Comparison of ENCODE assay signal across 11 cellular contexts in genomic region chr3:42053476-42053875, GRCh38. TPM values are rescaled to one million over a fixed set of nuclear protein-coding genes. Genes with fewer than 3 reads are reported as not detected.
A peak's percentile ranks its signal among the peaks of the same experiment; 100 is the strongest.
DNase-seq lines count a peak whose midpoint lies in the region; ATAC-seq and TF ChIP-seq lines count a peak whose summit lies in the region.
"Had no signal": no experiment of that assay in that cellular context is flagged by ENCODE, and none has a peak within 500 bp of the region (broad histone marks: within the 10 kb centered on the region; RNA-seq: fewer than 3 reads in every experiment).

No MANE protein-coding gene starts in this region.

- no peak overlapping the region for H3K9ac ChIP-seq in rectal smooth muscle tissue (ENCODE audit: low read length)

- H3K4me3 ChIP-seq in breast epithelium (no peak overlapping the region), left lung (no peak overlapping the region), rectal smooth muscle tissue (ENCODE audit: low read length) (no peak overlapping the region)

- no peak for TF ChIP-seq POLR2A in breast epithelium (IDR thresholded peaks at IDR 0.05)

- POLR2A ChIA-PET in MCF 10A (lab: Yijun Ruan, JAX): interaction anchor here (1.5 to 2.1 kb wide), 2 partner anchors 10 to 26 kb away, joined by 5 to 11 read pairs; no protein-coding TSS in a partner anchor

- intact Hi-C loops in breast epithelium (cut with DNase I; ENCODE audit: low total_unique reads): no loop called here
- intact Hi-C loops in MCF 10A (cut with micrococcal nuclease): no loop called here
- intact Hi-C loops in left lung (cut with DNase I): no loop called here
- intact Hi-C loops in activated T-helper 1 cell treated with anti-CD3 and anti-CD28 coated beads, Interleukin-12 subunit alpha, Interleukin-12 subunit beta, Interleukin-2, Interleukin-4 antibody, amounts not matched to agents 30 ng/mL and 10 ng/mL and 1 ng/mL, durations not matched to agents 14 hours and 24 hours and 36 hours (cut with micrococcal nuclease): no loop called here

- peaks cover 3% of the 10 kb centered on the region for H3K36me3 Mint-ChIP-seq in MCF 10A (ENCODE audit: insufficient read depth, unreplicated experiment)
- H3K36me3 Mint-ChIP-seq in activated T-helper 1 cell treated with anti-CD3 and anti-CD28 coated beads, Interleukin-12 subunit alpha, Interleukin-12 subunit beta, Interleukin-2, Interleukin-4 antibody, amounts not matched to agents 30 ng/mL and 10 ng/mL and 1 ng/mL, durations not matched to agents 14 hours and 24 hours and 36 hours (ENCODE audit: low read depth): peaks cover 7% of the 10 kb centered on the region

- H3K9me3 Mint-ChIP-seq in MCF 10A (ENCODE audit: unreplicated experiment): no peaks in the 10 kb centered on the region
- H3K9me3 Mint-ChIP-seq in activated T-helper 1 cell treated with anti-CD3 and anti-CD28 coated beads, Interleukin-12 subunit alpha, Interleukin-12 subunit beta, Interleukin-2, Interleukin-4 antibody, amounts not matched to agents 30 ng/mL and 10 ng/mL and 1 ng/mL, durations not matched to agents 14 hours and 24 hours and 36 hours: no peaks in the 10 kb centered on the region

- DNase-seq in breast epithelium (ENCODE audit: low spot score in 2 of 2) (no peak), MCF 10A (ENCODE audit: unreplicated experiment) (no peak), left lung (no peak), GM13977 (ENCODE audit: low spot score) (no peak)
- DNase-seq in activated T-helper 1 cell treated with anti-CD3 and anti-CD28 coated beads, Interleukin-12 subunit alpha, Interleukin-12 subunit beta, Interleukin-2, Interleukin-4 antibody, amounts not matched to agents 30 ng/mL and 10 ng/mL and 1 ng/mL, durations not matched to agents 14 hours and 24 hours and 36 hours (ENCODE audit: low spot score): no peak
- DNase-seq in activated T-cell treated with anti-CD3 and anti-CD28 coated beads, Interleukin-2, amount 50 U/mL, for 48 hours: no peak
- DNase-seq: MV-4-11, NCI-H524 treated with DMSO at 0.1 percent for 48 hours, retina had no signal

- H3K9me3 ChIP-seq in breast epithelium (no peaks in the 10 kb centered on the region), left lung (no peaks in the 10 kb centered on the region)

- peaks cover 27% of the 10 kb centered on the region for H3K4me1 Mint-ChIP-seq in MCF 10A (ENCODE audit: insufficient read depth, unreplicated experiment)
- H3K4me1 Mint-ChIP-seq in activated T-helper 1 cell treated with anti-CD3 and anti-CD28 coated beads, Interleukin-12 subunit alpha, Interleukin-12 subunit beta, Interleukin-2, Interleukin-4 antibody, amounts not matched to agents 30 ng/mL and 10 ng/mL and 1 ng/mL, durations not matched to agents 14 hours and 24 hours and 36 hours (ENCODE audit: low read depth): peaks cover 18% of the 10 kb centered on the region

- H3K27ac ChIP-seq in breast epithelium (peak overlapping the region; percentile 81 to 88), left lung (peak overlapping the region in 1 of 2 donors; percentile 34), rectal smooth muscle tissue (ENCODE audit: low read depth, low read length) (peak overlapping the region; percentile 55)

- CTCF ChIA-PET in MCF 10A (lab: Yijun Ruan, JAX): interaction anchor here (0.7 kb wide), 1 partner anchor 28 kb away, joined by 3 read pairs; no protein-coding TSS in a partner anchor

- TF ChIP-seq CTCF in breast epithelium (IDR thresholded peaks at IDR 0.05) (no peak), MCF 10A (IDR thresholded peaks at IDR 0.05; ENCODE audit: unreplicated experiment) (no peak), left lung (IDR thresholded peaks at IDR 0.05) (no peak), GM13977 (IDR thresholded peaks at IDR 0.05; ENCODE audit: extremely low read depth, insufficient read depth, missing control alignments) (no peak)

- H3K27me3 ChIP-seq in breast epithelium (no peaks in the 10 kb centered on the region), left lung (no peaks in the 10 kb centered on the region), rectal smooth muscle tissue (ENCODE audit: control insufficient read depth, insufficient read depth, low read length) (no peaks in the 10 kb centered on the region)

- BruUV-seq in MCF 10A (replicated peaks; lab: Mats Ljungman, UMichigan): no TSS peak

- no peak overlapping the region for H3K27ac Mint-ChIP-seq in MCF 10A (ENCODE audit: low read depth, unreplicated experiment)
- H3K27ac Mint-ChIP-seq in activated T-helper 1 cell treated with anti-CD3 and anti-CD28 coated beads, Interleukin-12 subunit alpha, Interleukin-12 subunit beta, Interleukin-2, Interleukin-4 antibody, amounts not matched to agents 30 ng/mL and 10 ng/mL and 1 ng/mL, durations not matched to agents 14 hours and 24 hours and 36 hours: no peak overlapping the region

- no peaks in the 10 kb centered on the region for H3K27me3 Mint-ChIP-seq in MCF 10A (ENCODE audit: insufficient read depth, unreplicated experiment)
- H3K27me3 Mint-ChIP-seq in activated T-helper 1 cell treated with anti-CD3 and anti-CD28 coated beads, Interleukin-12 subunit alpha, Interleukin-12 subunit beta, Interleukin-2, Interleukin-4 antibody, amounts not matched to agents 30 ng/mL and 10 ng/mL and 1 ng/mL, durations not matched to agents 14 hours and 24 hours and 36 hours (ENCODE audit: insufficient read depth): peaks cover 2% of the 10 kb centered on the region

- H3K4me1 ChIP-seq in breast epithelium (peaks cover 0 to 19% of the 10 kb centered on the region in 2 donors), left lung (peaks cover 15 to 31% of the 10 kb centered on the region in 2 donors), rectal smooth muscle tissue (ENCODE audit: control insufficient read depth, insufficient read depth, low read length) (peaks cover 22% of the 10 kb centered on the region)

- no peak overlapping the region for H3K4me3 Mint-ChIP-seq in MCF 10A (ENCODE audit: unreplicated experiment)
- no peak overlapping the region for H3K4me3 Mint-ChIP-seq in activated T-helper 1 cell treated with anti-CD3 and anti-CD28 coated beads, Interleukin-12 subunit alpha, Interleukin-12 subunit beta, Interleukin-2, Interleukin-4 antibody, amounts not matched to agents 30 ng/mL and 10 ng/mL and 1 ng/mL, durations not matched to agents 14 hours and 24 hours and 36 hours

- in situ Hi-C loops in GM13977 (cut with MboI; ENCODE audit: low pct_unique_long_range_greater_than_20kb, low sequenced_read_pairs, unreplicated experiment): no loop called here

- ATAC-seq in left lung: peak; percentile 41
- ATAC-seq in GM19035 (IDR thresholded peaks at IDR 0.05; ENCODE audit: unreplicated experiment): no peak

- H3K36me3 ChIP-seq in breast epithelium (no peaks in the 10 kb centered on the region), left lung (no peaks in the 10 kb centered on the region), rectal smooth muscle tissue (ENCODE audit: control insufficient read depth, insufficient read depth, low read length) (no peaks in the 10 kb centered on the region)

RNA-seq across cellular contexts. Expression of gene TRAK1, which starts 37.7 kb away (rescaled TPM):
- total RNA-seq in breast epithelium (10 to 100 TPM; 29.0 to 53.7 (median 40.6) TPM), MCF 10A (2022) (32.8 and 33.2 TPM in 2 replicates), left lung (10 to 100 TPM; 40.9 to 50.3 TPM)
- total RNA-seq in activated T-helper 1 cell treated with anti-CD3 and anti-CD28 coated beads, Interleukin-12 subunit alpha, Interleukin-12 subunit beta, Interleukin-2, Interleukin-4 antibody, amounts not matched to agents 30 ng/mL and 10 ng/mL and 1 ng/mL, durations not matched to agents 14 hours and 24 hours and 36 hours: 32.6 and 33.8 TPM in 2 replicates
